ENCODE assay signal across 12 cellular contexts in genomic region chr6:157845493-157846259, GRCh38. TPM values are rescaled to one million over a fixed set of nuclear protein-coding genes. Genes with fewer than 3 reads are reported as not detected.
DNase-seq lines count a peak whose midpoint lies in the region; ATAC-seq and TF ChIP-seq lines count a peak whose summit lies in the region.
"Had no signal": no experiment of that assay in that cellular context is flagged by ENCODE, and none has a peak within 500 bp of the region (broad histone marks: within the 10 kb centered on the region; RNA-seq: fewer than 3 reads in every experiment).

No MANE protein-coding gene starts in this region.

- H3K36me3 ChIP-seq in GM06990 (ENCODE audit: control insufficient read depth, insufficient read depth, low read length), result no peaks in the 10 kb centered on the region
- H3K36me3 ChIP-seq: sigmoid colon had no signal

- H3K9me3 Mint-ChIP-seq in activated T-helper 17 cell treated with anti-CD3 and anti-CD28 coated beads, Interleukin-2, amount 50 U/mL, for 72 hours, result no peaks in the 10 kb centered on the region
- peaks cover 0 to 8% (median 0%) of the 10 kb centered on the region in 9 donors for H3K9me3 Mint-ChIP-seq in naive thymus-derived CD8-positive, alpha-beta T cell
- H3K9me3 Mint-ChIP-seq: CD8-positive, alpha-beta T cell; WTC11 had no signal

- no peak for TF ChIP-seq CTCF in GM06990 (IDR thresholded peaks at IDR 0.05; ENCODE audit: insufficient read depth, low read length, poor library complexity, severe bottlenecking)

- H3K4me1 Mint-ChIP-seq in activated T-helper 17 cell treated with anti-CD3 and anti-CD28 coated beads, Interleukin-2, amount 50 U/mL, for 72 hours, result peaks cover 58% of the 10 kb centered on the region
- H3K4me1 Mint-ChIP-seq in naive thymus-derived CD8-positive, alpha-beta T cell, result peaks cover 45 to 84% (median 81%) of the 10 kb centered on the region in 4 donors

- peaks cover 73% of the 10 kb centered on the region for H3K36me3 Mint-ChIP-seq in activated T-helper 17 cell treated with anti-CD3 and anti-CD28 coated beads, Interleukin-2, amount 50 U/mL, for 72 hours (ENCODE audit: low read depth)
- peaks cover 0 to 14% (median 4%) of the 10 kb centered on the region in 3 donors for H3K36me3 Mint-ChIP-seq in naive thymus-derived CD8-positive, alpha-beta T cell
- H3K36me3 Mint-ChIP-seq: WTC11 had no signal

- POLR2A ChIA-PET in naive thymus-derived CD8-positive, alpha-beta T cell (lab: Charles Lee), result interaction anchor here (1.3 to 1.7 kb wide), 2 partner anchors 10 to 23 kb away, joined by 3 to 8 read pairs; no protein-coding TSS in a partner anchor

- H3K4me3 ChIP-seq in GM06990 (replicated peaks; ENCODE audit: low read depth, low read length), result peak overlapping the region; percentile 25; the same call in 1 of the 2 replicates
- H3K4me3 ChIP-seq: sigmoid colon had no signal

- peak overlapping the region; percentile 80 for H3K4me3 Mint-ChIP-seq in activated T-helper 17 cell treated with anti-CD3 and anti-CD28 coated beads, Interleukin-2, amount 50 U/mL, for 72 hours
- peak overlapping the region in 6 of 10 donors; percentile 2 to 47 (median 22) for H3K4me3 Mint-ChIP-seq in naive thymus-derived CD8-positive, alpha-beta T cell
- H3K4me3 Mint-ChIP-seq: CD8-positive, alpha-beta T cell; WTC11 had no signal

- peak overlapping the region; percentile 95 for H3K27ac Mint-ChIP-seq in activated T-helper 17 cell treated with anti-CD3 and anti-CD28 coated beads, Interleukin-2, amount 50 U/mL, for 72 hours
- H3K27ac Mint-ChIP-seq in naive thymus-derived CD8-positive, alpha-beta T cell, result peak overlapping the region in 5 of 10 donors; percentile 3 to 74 (median 33)
- H3K27ac Mint-ChIP-seq: CD8-positive, alpha-beta T cell; WTC11 had no signal

- DNase-seq in GM06990 (ENCODE audit: extremely low read depth, insufficient read length) (no peak), Ammon's horn (ENCODE audit: low spot score) (no peak), HuH-7 (ENCODE audit: low spot score) (no peak), NCI-H2107 (lab: John Stamatoyannopoulos, UW) (no peak)
- no peak for DNase-seq in naive thymus-derived CD8-positive, alpha-beta T cell
- DNase-seq: CD8-positive, alpha-beta T cell; NCI-H2171; sigmoid colon had no signal

- H3K27me3 ChIP-seq in GM06990 (replicated peaks; ENCODE audit: control insufficient read depth, insufficient read depth, low read length), result no peaks in the 10 kb centered on the region
- H3K27me3 ChIP-seq: sigmoid colon had no signal

- peak; percentile 10 for ATAC-seq in HG02678 (IDR thresholded peaks at IDR 0.05; ENCODE audit: unreplicated experiment)
- ATAC-seq in activated T-helper 17 cell treated with anti-CD3 and anti-CD28 coated beads, Interleukin-2, amount 50 U/mL, for 72 hours (replicated peaks), result peak; percentile 73
- ATAC-seq in naive thymus-derived CD8-positive, alpha-beta T cell, result no peak
- ATAC-seq: CD8-positive, alpha-beta T cell; HCT116; WTC11 had no signal

- no peaks in the 10 kb centered on the region for H3K27me3 Mint-ChIP-seq in activated T-helper 17 cell treated with anti-CD3 and anti-CD28 coated beads, Interleukin-2, amount 50 U/mL, for 72 hours
- H3K27me3 Mint-ChIP-seq in naive thymus-derived CD8-positive, alpha-beta T cell, result no peaks in the 10 kb centered on the region

RNA-seq across cellular contexts. Expression of gene SNX9, which starts 22.6 kb away (rescaled TPM):
- 10 to 100 TPM; 20.5 to 71.9 TPM for total RNA-seq in activated T-helper 17 cell treated with anti-CD3 and anti-CD28 coated beads, Interleukin-2, amount 50 U/mL, for 72 hours
- total RNA-seq in naive thymus-derived CD8-positive, alpha-beta T cell, result 10 to 100 TPM; 38.2 TPM
- 10 to 100 TPM; 15.6 to 32.8 (median 19.7) TPM for polyA plus RNA-seq in naive thymus-derived CD8-positive, alpha-beta T cell

Comparison
In these comparisons a context has a peak if more than half of its experiments do, and no peak if none do; other contexts are left out.
1. ATAC-seq: peak in HG02678 (single experiment) and activated T-helper 17 cell treated with anti-CD3 and anti-CD28 coated beads, Interleukin-2, amount 50 U/mL, for 72 hours (single experiment); none in naive thymus-derived CD8-positive, alpha-beta T cell (0 of 2).